In genomic region chr22:45163417-45164216, GRCh38 we compare ENCODE assay signal across 8 cellular contexts. TPM values are rescaled to one million over a fixed set of nuclear protein-coding genes. Genes with fewer than 3 reads are reported as not detected.
DNase-seq lines count a peak whose midpoint lies in the region; ATAC-seq and TF ChIP-seq lines count a peak whose summit lies in the region.

Gene NUP50 (plus strand): TSS chr22:45163925. CDS start chr22:45168178, 4,253 bp downstream.

- H3K9me3 ChIP-seq in BE2C (no peaks in the 10 kb centered on the region), colonic mucosa (no peaks in the 10 kb centered on the region)

- DNase-seq in BE2C (peak; percentile 98), GM19238 (ENCODE audit: insufficient read length, low spot score) (peak; percentile 95), NCI-H524 treated with DMSO at 0.1 percent for 48 hours (lab: John Stamatoyannopoulos, UW) (peak; percentile 69), colonic mucosa (peak; percentile 95), left colon (peak; percentile 95 to 97)
- DNase-seq in activated CD4-positive, alpha-beta T cell treated with anti-CD3 and anti-CD28 coated beads for 4 hours, result peak; percentile 94 to 96
- DNase-seq in stimulated activated CD4-positive, alpha-beta T cell treated with anti-CD3 and anti-CD28 coated beads, Interleukin-1b, Interleukin-23, amount 100 ng/mL, for 48 hours, result peak; percentile 96

- peak within 1 kb of the TSS; percentile 89 for H3K27ac ChIP-seq in colonic mucosa

- TF ChIP-seq CTCF in BE2C (IDR thresholded peaks at IDR 0.05; ENCODE audit: low read depth, low read length) (0 out of 2 replicates have a peak, but pooled peaks have one; percentile 9), colonic mucosa (IDR thresholded peaks at IDR 0.05) (no peak)

- intact Hi-C loops in colonic mucosa (cut with DNase I), result loop anchor here (5.0 kb wide), 1 partner anchor 84 kb away; no protein-coding TSS in a partner anchor
- intact Hi-C loops in left colon (cut with DNase I, micrococcal nuclease), result no loop called here

- H3K4me1 ChIP-seq in BE2C, result peaks cover 4% of the 10 kb centered on the region
- peaks cover 28% of the 10 kb centered on the region for H3K4me1 ChIP-seq in colonic mucosa

- H3K27me3 ChIP-seq in BE2C, result no peaks in the 10 kb centered on the region
- H3K27me3 ChIP-seq in colonic mucosa, result no peaks in the 10 kb centered on the region

- peak within 1 kb of the TSS; percentile 96 for H3K4me3 ChIP-seq in BE2C (ENCODE audit: low read depth, low read length)
- peak within 1 kb of the TSS; percentile 90 for H3K4me3 ChIP-seq in colonic mucosa

- peak; percentile 78 for ATAC-seq in HG03442 (IDR thresholded peaks at IDR 0.05; ENCODE audit: unreplicated experiment)
- ATAC-seq in left colon, result peak; percentile 84

- H3K9ac ChIP-seq in colonic mucosa (ENCODE audit: low read depth in 2 of 2, low read length in 2 of 2), result peak within 1 kb of the TSS; percentile 51 to 92

- H3K36me3 ChIP-seq in BE2C (peaks cover 28% of the 10 kb centered on the region), colonic mucosa (peaks cover 7% of the 10 kb centered on the region)

RNA-seq across cellular contexts. Expression of gene NUP50, which starts in this region (rescaled TPM):
- 54.2 TPM for polyA plus RNA-seq in BE2C (2012; ENCODE audit: insufficient read depth, insufficient read length, low read depth)
- total RNA-seq in colonic mucosa (100 to 1,000 TPM in 1 of 2 donors, 10 to 100 TPM in 1; 71.9 to 111 TPM), left colon (10 to 100 TPM; 56.4 to 65.9 TPM)

Comparison
In these comparisons a context has a peak if more than half of its experiments do, and no peak if none do; other contexts are left out.
1. Peak in every context shown above with its lines: DNase-seq, ATAC-seq, H3K4me3 ChIP-seq and H3K27ac ChIP-seq.